1 cellular context compared by ENCODE assay signal in the genomic region with DNA sequence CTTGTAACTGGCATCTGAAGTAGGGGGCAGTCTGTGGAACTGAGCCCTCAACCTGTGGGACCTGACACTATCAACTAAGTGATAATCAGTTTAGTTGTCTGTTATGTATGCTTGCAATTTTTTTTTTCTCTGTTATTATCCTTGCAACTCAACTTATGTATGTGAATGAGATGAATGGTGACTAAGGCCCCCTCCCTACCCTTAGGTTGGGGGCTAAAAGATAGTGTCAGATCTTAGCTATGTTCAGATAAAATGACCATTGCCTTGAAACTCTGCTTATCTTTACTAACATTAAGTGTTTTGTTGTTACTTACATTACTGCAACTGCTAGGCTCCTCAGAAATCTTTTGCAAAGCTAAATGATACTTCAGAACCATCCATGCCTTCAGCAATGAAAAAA.
TF ChIP-seq lines count a peak whose summit lies in the region.

No MANE protein-coding gene starts in this region.

TF ChIP-seq in WTC11, 78 proteins besides CTCF, POLR2A, EP300 and RAD21 (continued from another document):
- no peak for TF ChIP-seq ZNF532 (CRISPR knock-in tag; IDR thresholded peaks at IDR 0.05; ENCODE audit: borderline replicate concordance)
- no peak for TF ChIP-seq ZNF138 (CRISPR knock-in tag; conservative IDR thresholded peaks at IDR 0.05)
- no peak for TF ChIP-seq NFYB (CRISPR knock-in tag; conservative IDR thresholded peaks at IDR 0.05; ENCODE audit: low read depth)
- TF ChIP-seq, protein P1, sequence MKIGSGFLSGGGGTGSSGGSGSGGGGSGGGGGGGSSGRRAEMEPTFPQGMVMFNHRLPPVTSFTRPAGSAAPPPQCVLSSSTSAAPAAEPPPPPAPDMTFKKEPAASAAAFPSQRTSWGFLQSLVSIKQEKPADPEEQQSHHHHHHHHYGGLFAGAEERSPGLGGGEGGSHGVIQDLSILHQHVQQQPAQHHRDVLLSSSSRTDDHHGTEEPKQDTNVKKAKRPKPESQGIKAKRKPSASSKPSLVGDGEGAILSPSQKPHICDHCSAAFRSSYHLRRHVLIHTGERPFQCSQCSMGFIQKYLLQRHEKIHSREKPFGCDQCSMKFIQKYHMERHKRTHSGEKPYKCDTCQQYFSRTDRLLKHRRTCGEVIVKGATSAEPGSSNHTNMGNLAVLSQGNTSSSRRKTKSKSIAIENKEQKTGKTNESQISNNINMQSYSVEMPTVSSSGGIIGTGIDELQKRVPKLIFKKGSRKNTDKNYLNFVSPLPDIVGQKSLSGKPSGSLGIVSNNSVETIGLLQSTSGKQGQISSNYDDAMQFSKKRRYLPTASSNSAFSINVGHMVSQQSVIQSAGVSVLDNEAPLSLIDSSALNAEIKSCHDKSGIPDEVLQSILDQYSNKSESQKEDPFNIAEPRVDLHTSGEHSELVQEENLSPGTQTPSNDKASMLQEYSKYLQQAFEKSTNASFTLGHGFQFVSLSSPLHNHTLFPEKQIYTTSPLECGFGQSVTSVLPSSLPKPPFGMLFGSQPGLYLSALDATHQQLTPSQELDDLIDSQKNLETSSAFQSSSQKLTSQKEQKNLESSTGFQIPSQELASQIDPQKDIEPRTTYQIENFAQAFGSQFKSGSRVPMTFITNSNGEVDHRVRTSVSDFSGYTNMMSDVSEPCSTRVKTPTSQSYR (CRISPR knock-in tag; IDR thresholded peaks at IDR 0.05) = no peak
